Comparison of ENCODE assay signal across 25 cellular contexts in genomic region chrX:126929071-126929470, GRCh38.
DNase-seq lines count a peak whose midpoint lies in the region; ATAC-seq, FAIRE-seq and TF ChIP-seq lines count a peak whose summit lies in the region.
"Had no signal": no experiment of that assay in that cellular context is flagged by ENCODE, and none has a peak within 500 bp of the region (broad histone marks: within the 10 kb centered on the region; RNA-seq: fewer than 3 reads in every experiment).

No MANE protein-coding gene starts in this region.

- H3K79me1 ChIP-seq in mesendoderm (ENCODE audit: low read length), result no peaks in the 10 kb centered on the region

- no peak overlapping the region for H2AFZ ChIP-seq in astrocyte (ENCODE audit: low read depth, low read length)

- H2BK15ac ChIP-seq in mesendoderm (replicated peaks; ENCODE audit: low read depth), result no peak overlapping the region

- no peak overlapping the region for H4K5ac ChIP-seq in mesendoderm (ENCODE audit: low read length)

- no peak overlapping the region for H3K4me3 ChIP-seq in astrocyte (ENCODE audit: insufficient read depth, low read depth, low read length)
- no peak overlapping the region for H3K4me3 ChIP-seq in mesendoderm (ENCODE audit: low read length)
- H3K4me3 ChIP-seq: A549, BLaER1 had no signal

- H3K79me2 ChIP-seq in astrocyte (ENCODE audit: insufficient read depth, low read length) (no peaks in the 10 kb centered on the region), mesendoderm (ENCODE audit: control insufficient read depth, insufficient read depth, low read length) (no peaks in the 10 kb centered on the region)

- H2BK120ac ChIP-seq in mesendoderm (ENCODE audit: low read depth, low read length), result no peak overlapping the region

- H3K4me2 ChIP-seq in astrocyte (ENCODE audit: low read length), result no peak overlapping the region
- H3K4me2 ChIP-seq in mesendoderm (ENCODE audit: low read length), result no peak overlapping the region
- H3K4me2 ChIP-seq: A549, BLaER1 had no signal

- no peaks in the 10 kb centered on the region for H3K27me3 ChIP-seq in astrocyte (ENCODE audit: insufficient read depth, low read length)
- no peaks in the 10 kb centered on the region for H3K27me3 ChIP-seq in mesendoderm (ENCODE audit: insufficient read depth, low read length, poor library complexity)
- H3K27me3 ChIP-seq: BE2C had no signal

- H3K36me3 Mint-ChIP-seq in astrocyte (ENCODE audit: low read depth, unreplicated experiment), result no peaks in the 10 kb centered on the region
- no peaks in the 10 kb centered on the region for H3K36me3 Mint-ChIP-seq in activated naive CD4-positive, alpha-beta T cell treated with anti-CD3 and anti-CD28 coated beads, Interleukin-2, amount 10 ng/mL, durations not matched to agents 7 days and 5 days
- H3K36me3 Mint-ChIP-seq: CD14-positive monocyte; CD4-positive, alpha-beta memory T cell; CD4-positive, CD25-positive, alpha-beta regulatory T cell; CD8-positive, alpha-beta memory T cell had no signal

- H3K27me3 Mint-ChIP-seq in astrocyte (ENCODE audit: low read depth, unreplicated experiment), result no peaks in the 10 kb centered on the region
- H3K27me3 Mint-ChIP-seq in activated naive CD4-positive, alpha-beta T cell treated with anti-CD3 and anti-CD28 coated beads, Interleukin-2, amount 10 ng/mL, durations not matched to agents 7 days and 5 days, result no peaks in the 10 kb centered on the region
- H3K27me3 Mint-ChIP-seq: CD4-positive, alpha-beta memory T cell; CD4-positive, CD25-positive, alpha-beta regulatory T cell; CD8-positive, alpha-beta memory T cell had no signal

- H4K8ac ChIP-seq in mesendoderm (ENCODE audit: low read depth, low read length), result no peak overlapping the region

- peaks cover 3% of the 10 kb centered on the region for H3K4me1 Mint-ChIP-seq in astrocyte (ENCODE audit: low read depth, unreplicated experiment)
- no peaks in the 10 kb centered on the region for H3K4me1 Mint-ChIP-seq in activated naive CD4-positive, alpha-beta T cell treated with anti-CD3 and anti-CD28 coated beads, Interleukin-2, amount 10 ng/mL, durations not matched to agents 7 days and 5 days
- H3K4me1 Mint-ChIP-seq: CD14-positive monocyte; CD4-positive, alpha-beta memory T cell; CD4-positive, CD25-positive, alpha-beta regulatory T cell; CD8-positive, alpha-beta memory T cell had no signal

- H3K4me1 ChIP-seq in astrocyte (ENCODE audit: insufficient read depth, low read length) (no peaks in the 10 kb centered on the region), mesendoderm (ENCODE audit: control insufficient read depth, low read depth, low read length) (no peaks in the 10 kb centered on the region)
- H3K4me1 ChIP-seq: A549, BE2C, BLaER1 had no signal

- peak overlapping the region; percentile 18 for H3K27ac Mint-ChIP-seq in astrocyte (ENCODE audit: unreplicated experiment)
- H3K27ac Mint-ChIP-seq in activated naive CD4-positive, alpha-beta T cell treated with anti-CD3 and anti-CD28 coated beads, Interleukin-2, amount 10 ng/mL, durations not matched to agents 7 days and 5 days, result no peak overlapping the region
- H3K27ac Mint-ChIP-seq: CD14-positive monocyte; CD4-positive, alpha-beta memory T cell; CD4-positive, CD25-positive, alpha-beta regulatory T cell; CD8-positive, alpha-beta memory T cell had no signal

- no peak for FAIRE-seq in astrocyte (lab: Jason Lieb, UNC)
- FAIRE-seq: A549, G401.6, GM12891, GM19239 had no signal

- H3K9me3 ChIP-seq in astrocyte (ENCODE audit: insufficient read depth, low read depth, low read length), result no peaks in the 10 kb centered on the region
- H3K9me3 ChIP-seq: A549, BE2C, BLaER1 had no signal

- CTCF ChIA-PET in activated naive CD4-positive, alpha-beta T cell treated with anti-CD3 and anti-CD28 coated beads, Interleukin-2, amount 10 ng/mL, durations not matched to agents 7 days and 5 days (lab: Charles Lee), result no interaction called here

- H4K20me1 ChIP-seq in astrocyte (ENCODE audit: insufficient read depth, low read length), result no peaks in the 10 kb centered on the region
- H4K20me1 ChIP-seq: BLaER1 had no signal

- H3K36me3 ChIP-seq in astrocyte (ENCODE audit: insufficient read depth, low read length) (no peaks in the 10 kb centered on the region), mesendoderm (ENCODE audit: control insufficient read depth, insufficient read depth, low read length) (no peaks in the 10 kb centered on the region)
- H3K36me3 ChIP-seq: BE2C, BLaER1 had no signal

- H2AK5ac ChIP-seq in mesendoderm (ENCODE audit: low read length), result no peak overlapping the region

- WGBS in mesendoderm (ENCODE audit: extremely low coverage, insufficient coverage, low lambda C conversion rate), result no CpG with 5 or more reads among the region's 1 CpG

- H3K9ac ChIP-seq in astrocyte (ENCODE audit: low read length) (no peak overlapping the region), mesendoderm (ENCODE audit: low read length) (no peak overlapping the region)
- H3K9ac ChIP-seq: BLaER1 had no signal

- no peak overlapping the region for H3K4me3 Mint-ChIP-seq in astrocyte (ENCODE audit: unreplicated experiment)
- no peak overlapping the region for H3K4me3 Mint-ChIP-seq in activated naive CD4-positive, alpha-beta T cell treated with anti-CD3 and anti-CD28 coated beads, Interleukin-2, amount 10 ng/mL, durations not matched to agents 7 days and 5 days
- H3K4me3 Mint-ChIP-seq: CD14-positive monocyte; CD4-positive, alpha-beta memory T cell; CD4-positive, CD25-positive, alpha-beta regulatory T cell; CD8-positive, alpha-beta memory T cell had no signal

- DNase-seq in ELF-1 (ENCODE audit: low read depth, low spot score) (peak; percentile 14), astrocyte (ENCODE audit: low read depth) (no peak), mesendoderm (peak; percentile 7)
- DNase-seq in activated naive CD4-positive, alpha-beta T cell treated with anti-CD3 and anti-CD28 coated beads, Interleukin-2, amount 10 ng/mL, durations not matched to agents 7 days and 5 days, result no peak
- DNase-seq: BE2C; C1 segment of cervical spinal cord; CD4-positive, alpha-beta memory T cell; CD4-positive, CD25-positive, alpha-beta regulatory T cell; CD8-positive, alpha-beta memory T cell; COR-L47; DMS 273 treated with DMSO at 0.1 percent for 48 hours; DMS153; DMS53; DMS79; DND-41; EL; GF-D8 had no signal

- no peak overlapping the region for H3K56ac ChIP-seq in mesendoderm (ENCODE audit: low read length)

- H3K27ac ChIP-seq in astrocyte (ENCODE audit: low read depth, low read length) (no peak overlapping the region), mesendoderm (ENCODE audit: low read depth, low read length) (no peak overlapping the region)
- H3K27ac ChIP-seq: 22Rv1, A549, BLaER1 had no signal

- no peak for ATAC-seq in HG02840 (IDR thresholded peaks at IDR 0.05; ENCODE audit: low FRiP score, unreplicated experiment)
- ATAC-seq: A549 had no signal

- no peak overlapping the region for H3K23ac ChIP-seq in mesendoderm (ENCODE audit: low read length)

- TF ChIP-seq CTCF in astrocyte (IDR thresholded peaks at IDR 0.05; ENCODE audit: insufficient read depth, low read depth, low read length), result no peak

- H3K4ac ChIP-seq in mesendoderm (ENCODE audit: low read depth, low read length), result no peak overlapping the region

- H3K9me3 Mint-ChIP-seq in astrocyte (ENCODE audit: unreplicated experiment), result peaks cover 4% of the 10 kb centered on the region
- H3K9me3 Mint-ChIP-seq in activated naive CD4-positive, alpha-beta T cell treated with anti-CD3 and anti-CD28 coated beads, Interleukin-2, amount 10 ng/mL, durations not matched to agents 7 days and 5 days, result peaks cover 2% of the 10 kb centered on the region

- H3K18ac ChIP-seq in mesendoderm (ENCODE audit: low read length), result no peak overlapping the region

- H2BK5ac ChIP-seq in mesendoderm (ENCODE audit: low read length), result no peak overlapping the region

Comparison
In these comparisons a context has a peak if more than half of its experiments do, and no peak if none do; other contexts are left out.
1. DNase-seq: peak in ELF-1 (single experiment) and mesendoderm (single experiment); none in astrocyte (single experiment) and activated naive CD4-positive, alpha-beta T cell treated with anti-CD3 and anti-CD28 coated beads, Interleukin-2, amount 10 ng/mL, durations not matched to agents 7 days and 5 days (single experiment).